In genomic region chr18:8882632-8883408, GRCh38 we compare ENCODE assay signal across 13 cellular contexts.
A peak's percentile ranks its signal among the peaks of the same experiment; 100 is the strongest.
DNase-seq lines count a peak whose midpoint lies in the region; ATAC-seq, FAIRE-seq and TF ChIP-seq lines count a peak whose summit lies in the region.
"Had no signal": no experiment of that assay in that cellular context is flagged by ENCODE, and none has a peak within 500 bp of the region (broad histone marks: within the 10 kb centered on the region; RNA-seq: fewer than 3 reads in every experiment).

No MANE protein-coding gene starts in this region.

- H3K36me3 ChIP-seq in breast epithelium (no peaks in the 10 kb centered on the region), endothelial cell of umbilical vein (ENCODE audit: control insufficient read depth in 2 of 2, extremely low read depth in 1 of 2, insufficient read depth in 2 of 2, low read length in 2 of 2) (no peaks in the 10 kb centered on the region), aorta (ENCODE audit: control insufficient read depth in 1 of 2, insufficient read depth in 2 of 2, low read length in 1 of 2) (no peaks in the 10 kb centered on the region), MG63 (no peaks in the 10 kb centered on the region)
- H3K36me3 ChIP-seq: ascending aorta, BLaER1 had no signal

- H2AFZ ChIP-seq in endothelial cell of umbilical vein (ENCODE audit: low read depth, low read length), result no peak overlapping the region

- H3K9ac ChIP-seq in endothelial cell of umbilical vein (replicated peaks; ENCODE audit: extremely low read depth, insufficient read depth, low read length), result no peak overlapping the region
- H3K9ac ChIP-seq: BLaER1 had no signal

- no peaks in the 10 kb centered on the region for H4K20me1 ChIP-seq in endothelial cell of umbilical vein (replicated peaks; ENCODE audit: control insufficient read depth, extremely low read depth, insufficient read depth, low read length)
- H4K20me1 ChIP-seq: BLaER1 had no signal

- dilution Hi-C loops in endothelial cell of umbilical vein (cut with MboI; ENCODE audit: extremely low pct_ligation_motif_present, low sequenced_read_pairs), result no loop called here

- no peaks in the 10 kb centered on the region for H3K4me1 ChIP-seq in breast epithelium
- no peaks in the 10 kb centered on the region for H3K4me1 ChIP-seq in endothelial cell of umbilical vein (ENCODE audit: control insufficient read depth, extremely low read depth, insufficient read depth, low read length)
- no peaks in the 10 kb centered on the region for H3K4me1 ChIP-seq in aorta (ENCODE audit: control insufficient read depth in 1 of 2, insufficient read depth in 2 of 2, low read length in 2 of 2)
- H3K4me1 ChIP-seq: ascending aorta, BLaER1 had no signal

- TF ChIP-seq POLR2A in breast epithelium (IDR thresholded peaks at IDR 0.05), result no peak
- no peak for TF ChIP-seq POLR2A in endothelial cell of umbilical vein (IDR thresholded peaks at IDR 0.05; ENCODE audit: low read depth, low read length)

- no peak overlapping the region for H3K4me3 Mint-ChIP-seq in MCF 10A (ENCODE audit: unreplicated experiment)
- H3K4me3 Mint-ChIP-seq: nephron had no signal

- H3K79me2 ChIP-seq in endothelial cell of umbilical vein (ENCODE audit: control insufficient read depth, insufficient read depth, low read length), result no peaks in the 10 kb centered on the region

- H3K9me3 Mint-ChIP-seq in MCF 10A (ENCODE audit: unreplicated experiment), result peaks cover 14% of the 10 kb centered on the region

- H3K27me3 ChIP-seq in breast epithelium (no peaks in the 10 kb centered on the region), endothelial cell of umbilical vein (ENCODE audit: control insufficient read depth in 2 of 2, insufficient read depth in 2 of 2, low read length in 2 of 2) (peaks cover 0 to 1% of the 10 kb centered on the region in 2 experiments), aorta (ENCODE audit: control insufficient read depth in 1 of 2, insufficient read depth in 2 of 2, low read length in 1 of 2) (no peaks in the 10 kb centered on the region), MG63 (no peaks in the 10 kb centered on the region)
- H3K27me3 ChIP-seq: ascending aorta, BLaER1 had no signal

- H3K4me3 ChIP-seq in breast epithelium (no peak overlapping the region), endothelial cell of umbilical vein (replicated peaks in 1 of 3; ENCODE audit: insufficient read depth in 1 of 3, low read depth in 1 of 3, low read length in 3 of 3) (no peak overlapping the region), aorta (ENCODE audit: low read length in 2 of 2) (no peak overlapping the region), MG63 (no peak overlapping the region)
- H3K4me3 ChIP-seq: ascending aorta, BLaER1 had no signal

- no peaks in the 10 kb centered on the region for H3K9me1 ChIP-seq in endothelial cell of umbilical vein (replicated peaks; ENCODE audit: control insufficient read depth, extremely low read depth, insufficient read depth, low read length)

- no peaks in the 10 kb centered on the region for H3K36me3 Mint-ChIP-seq in MCF 10A (ENCODE audit: insufficient read depth, unreplicated experiment)

- WGBS in aorta, 2 donors, result 74 to 78% methylated on average over 15 of the region's 15 CpGs

- H3K4me2 ChIP-seq in endothelial cell of umbilical vein (ENCODE audit: insufficient read depth, low read length), result no peak overlapping the region
- H3K4me2 ChIP-seq: BLaER1 had no signal

- no peaks in the 10 kb centered on the region for H3K27me3 Mint-ChIP-seq in MCF 10A (ENCODE audit: insufficient read depth, unreplicated experiment)

- FAIRE-seq in endothelial cell of umbilical vein (lab: Jason Lieb, UNC) (no peak), GM19239 (lab: Jason Lieb, UNC) (no peak)

- BruUV-seq in MCF 10A (replicated peaks; lab: Mats Ljungman, UMichigan), result no TSS peak
- no TSS peak for BruUV-seq in endothelial cell of umbilical vein (replicated peaks; lab: Mats Ljungman, UMichigan)

- CTCF ChIA-PET in MCF 10A (lab: Yijun Ruan, JAX), result interaction anchor here (0.6 to 2.3 kb wide), 8 partner anchors 14 to 158 kb away, joined by 3 to 12 read pairs (median 4); no protein-coding TSS in a partner anchor
- CTCF ChIA-PET in endothelial cell of umbilical vein (lab: Charles Lee), result interaction anchor here (0.9 to 1.0 kb wide), 2 partner anchors 100 to 105 kb away, joined by 4 to 9 read pairs; no protein-coding TSS in a partner anchor

- peaks cover 6% of the 10 kb centered on the region for H3K4me1 Mint-ChIP-seq in MCF 10A (ENCODE audit: insufficient read depth, unreplicated experiment)
- H3K4me1 Mint-ChIP-seq: nephron had no signal

- TF ChIP-seq CTCF in MCF 10A (IDR thresholded peaks at IDR 0.05; ENCODE audit: unreplicated experiment) (peak; percentile 20), breast epithelium (IDR thresholded peaks at IDR 0.05) (no peak), endothelial cell of umbilical vein (IDR thresholded peaks at IDR 0.05; ENCODE audit: extremely low read depth in 1 of 2, insufficient read depth in 1 of 2, low read depth in 1 of 2, low read length in 2 of 2) (peak; percentile 5 to 23)

- intact Hi-C loops in MCF 10A (cut with micrococcal nuclease), result loop anchor here (2.0 kb wide), 1 partner anchor 100 kb away; no protein-coding TSS in a partner anchor
- intact Hi-C loops in breast epithelium (cut with DNase I; ENCODE audit: low total_unique reads), result no loop called here
- intact Hi-C loops in endothelial cell of umbilical vein (cut with micrococcal nuclease), result loop anchor here (5.0 to 10.0 kb wide), 2 partner anchors 104 to 172 kb away; no protein-coding TSS in a partner anchor
- intact Hi-C loops in aorta (cut with DNase I), result no loop called here

- H3K27ac Mint-ChIP-seq in MCF 10A (ENCODE audit: low read depth, unreplicated experiment), result no peak overlapping the region
- H3K27ac Mint-ChIP-seq: nephron had no signal

- DNase-seq in MCF 10A (ENCODE audit: unreplicated experiment) (peak; percentile 85), breast epithelium (ENCODE audit: low spot score in 2 of 2) (no peak), NCI-H69 (lab: John Stamatoyannopoulos, UW) (peak; percentile 46), endothelial cell of umbilical vein (ENCODE audit: low read depth, low spot score) (peak; percentile 7), HuH-7 (ENCODE audit: low spot score) (no peak), aorta (no peak), MG63 (no peak), GM19239 (ENCODE audit: insufficient read length, low spot score) (no peak)
- DNase-seq: activated CD8-positive, alpha-beta memory T cell treated with anti-CD3 and anti-CD28 coated beads, Interleukin-2, amount 50 U/mL, for 4 hours; islet precursor cell had no signal

- H3K9me3 ChIP-seq in breast epithelium (peaks cover 14 to 28% of the 10 kb centered on the region in 2 donors), endothelial cell of umbilical vein (replicated peaks; ENCODE audit: control insufficient read depth, insufficient read depth, low read length) (no peaks in the 10 kb centered on the region), aorta (ENCODE audit: control insufficient read depth, low read length) (peaks cover 1% of the 10 kb centered on the region), MG63 (peaks cover 7% of the 10 kb centered on the region)

- ATAC-seq in aorta (ENCODE audit: low FRiP score), result no peak

- H3K27ac ChIP-seq in breast epithelium (no peak overlapping the region), endothelial cell of umbilical vein (ENCODE audit: insufficient read depth, low read depth, low read length) (no peak overlapping the region), aorta (ENCODE audit: low read depth in 1 of 2, low read length in 2 of 2) (no peak overlapping the region)
- H3K27ac ChIP-seq: ascending aorta, BLaER1 had no signal

- POLR2A ChIA-PET in MCF 10A (lab: Yijun Ruan, JAX) (interaction anchor here (0.7 kb wide), 2 partner anchors 175 to 1946 kb away, joined by 3 read pairs; no protein-coding TSS in a partner anchor), endothelial cell of umbilical vein (lab: Charles Lee) (no interaction called here)

TF ChIP-seq in endothelial cell of umbilical vein, 7 proteins besides CTCF, POLR2A, EP300 and RAD21:
- TF ChIP-seq POLR2AphosphoS5 (IDR thresholded peaks at IDR 0.05; ENCODE audit: insufficient read depth, low read depth, low read length) (no peak), FOS (IDR thresholded peaks at IDR 0.05; ENCODE audit: borderline replicate concordance, insufficient read depth, low read length) (no peak), MAX (IDR thresholded peaks at IDR 0.05; ENCODE audit: insufficient read depth, insufficient read length) (no peak), GATA2 (IDR thresholded peaks at IDR 0.05; ENCODE audit: insufficient read depth, insufficient read length, low read depth, low read length) (no peak)

Comparison
In these comparisons a context has a peak if more than half of its experiments do, and no peak if none do; other contexts are left out.
1. DNase-seq: peak in MCF 10A (single experiment), NCI-H69 (single experiment) and endothelial cell of umbilical vein (single experiment); none in breast epithelium (0 of 2), HuH-7 (single experiment), aorta (0 of 2), MG63 (single experiment) and GM19239 (single experiment).
2. CTCF ChIP-seq: peak in MCF 10A (single experiment) and endothelial cell of umbilical vein (2 of 2); none in breast epithelium (0 of 3).
3. intact Hi-C loops: an anchor here in MCF 10A (2.0 kb wide) and endothelial cell of umbilical vein (5.0 to 10.0 kb wide); none called in breast epithelium and aorta.